In genomic region chrX:93637591-93637990, GRCh38 we compare ENCODE assay signal across 23 cellular contexts. TPM values are rescaled to one million over a fixed set of nuclear protein-coding genes. Genes with fewer than 3 reads are reported as not detected.
"Had no signal": no experiment of that assay in that cellular context is flagged by ENCODE, and none has a peak within 500 bp of the region (broad histone marks: within the 10 kb centered on the region; RNA-seq: fewer than 3 reads in every experiment).

No MANE protein-coding gene starts in this region.

- H3K27me3 Mint-ChIP-seq: stimulated activated naive B cell treated with anti-CD40 and anti-IgM and Interleukin-4, amounts not matched to agents 10 μg/mL and 1 μg/mL and 100 μg/mL, for 72 hours; stimulated activated naive CD8-positive, alpha-beta T cell treated with anti-CD3 and anti-CD28 coated beads, Interleukin-15, amount 100 ng/mL, for 72 hours had no signal

- H3K36me3 ChIP-seq: heart left ventricle, sigmoid colon, tibial nerve, upper lobe of right lung, vagina had no signal

- H3K27ac Mint-ChIP-seq: stimulated activated naive B cell treated with anti-CD40 and anti-IgM and Interleukin-4, amounts not matched to agents 10 μg/mL and 1 μg/mL and 100 μg/mL, for 72 hours had no signal

- H3K27ac ChIP-seq: heart left ventricle, sigmoid colon, skin epidermis, testis, tibial nerve, upper lobe of right lung, vagina had no signal

- H3K4me1 Mint-ChIP-seq: naive thymus-derived CD8-positive, alpha-beta T cell; stimulated activated naive B cell treated with anti-CD40 and anti-IgM and Interleukin-4, amounts not matched to agents 10 μg/mL and 1 μg/mL and 100 μg/mL, for 72 hours; stimulated activated naive CD8-positive, alpha-beta T cell treated with anti-CD3 and anti-CD28 coated beads, Interleukin-15, amount 100 ng/mL, for 72 hours had no signal

- H3K4me3 Mint-ChIP-seq: naive thymus-derived CD8-positive, alpha-beta T cell; stimulated activated naive B cell treated with anti-CD40 and anti-IgM and Interleukin-4, amounts not matched to agents 10 μg/mL and 1 μg/mL and 100 μg/mL, for 72 hours; stimulated activated naive CD8-positive, alpha-beta T cell treated with anti-CD3 and anti-CD28 coated beads, Interleukin-15, amount 100 ng/mL, for 72 hours had no signal

- H3K36me3 Mint-ChIP-seq: naive thymus-derived CD8-positive, alpha-beta T cell; stimulated activated naive B cell treated with anti-CD40 and anti-IgM and Interleukin-4, amounts not matched to agents 10 μg/mL and 1 μg/mL and 100 μg/mL, for 72 hours had no signal

- DNase-seq: effector memory CD4-positive, alpha-beta T cell; heart left ventricle; hippocampal formation; mammary epithelial cell; naive thymus-derived CD8-positive, alpha-beta T cell; sigmoid colon; stimulated activated CD4-positive, alpha-beta T cell treated with anti-CD3 and anti-CD28 coated beads, Interleukin-2, amount 100 ng/mL, for 24 hours; stimulated activated CD4-positive, alpha-beta T cell treated with anti-CD3 and anti-CD28 coated beads, Interleukin-4, amount 100 ng/mL, for 4 hours; stimulated activated naive B cell treated with anti-CD40 and anti-IgM and Interleukin-4, amounts not matched to agents 10 μg/mL and 1 μg/mL and 100 μg/mL, for 72 hours; stimulated activated naive CD8-positive, alpha-beta T cell treated with anti-CD3 and anti-CD28 coated beads, Interleukin-15, amount 100 ng/mL, for 72 hours; testis; upper lobe of right lung had no signal

- ATAC-seq: esophagus mucosa; heart left ventricle; left lobe of liver; mucosa of descending colon; naive thymus-derived CD8-positive, alpha-beta T cell; stimulated activated naive B cell treated with anti-CD40 and anti-IgM and Interleukin-4, amounts not matched to agents 10 μg/mL and 1 μg/mL and 100 μg/mL, for 72 hours; stimulated activated naive CD8-positive, alpha-beta T cell treated with anti-CD3 and anti-CD28 coated beads, Interleukin-15, amount 100 ng/mL, for 72 hours; upper lobe of right lung had no signal

- H3K9me3 Mint-ChIP-seq: stimulated activated naive CD8-positive, alpha-beta T cell treated with anti-CD3 and anti-CD28 coated beads, Interleukin-15, amount 100 ng/mL, for 72 hours had no signal

- H3K4me3 ChIP-seq: heart left ventricle, mucosa of descending colon, sigmoid colon, skin epidermis, testis, tibial nerve, upper lobe of right lung, vagina had no signal

- H3K4me1 ChIP-seq: heart left ventricle, sigmoid colon, testis, tibial nerve, upper lobe of right lung, vagina had no signal

- FAIRE-seq: endometrium, frontal cortex, islet of Langerhans had no signal

- H3K9me3 ChIP-seq: mucosa of descending colon, sigmoid colon, testis, upper lobe of right lung, vagina had no signal

- H3K27me3 ChIP-seq: heart left ventricle, sigmoid colon, testis, tibial nerve, upper lobe of right lung, vagina had no signal

RNA-seq across cellular contexts. Expression of gene FAM133A, which starts 36.4 kb away (rescaled TPM):
- total RNA-seq: esophagus mucosa, glomerular endothelial cell, left lobe of liver, pulmonary artery endothelial cell, upper lobe of right lung, vagina had no signal
- polyA plus RNA-seq: mammary epithelial cell; naive thymus-derived CD8-positive, alpha-beta T cell had no signal
